In genomic region chr11:36367806-36368680, GRCh38 we compare ENCODE assay signal across 20 cellular contexts.
"Had no signal": no experiment of that assay in that cellular context is flagged by ENCODE, and none has a peak within 500 bp of the region (broad histone marks: within the 10 kb centered on the region; RNA-seq: fewer than 3 reads in every experiment).

No MANE protein-coding gene starts in this region.

- H3K9me3 ChIP-seq: heart left ventricle, mucosa of descending colon, suprapubic skin had no signal

- H3K27ac Mint-ChIP-seq: activated CD4-positive, alpha-beta T cell treated with anti-CD3 and anti-CD28 coated beads for 36 hours; activated CD8-positive, alpha-beta T cell treated with anti-CD3 and anti-CD28 coated beads for 36 hours; activated naive CD4-positive, alpha-beta T cell treated with anti-CD3 and anti-CD28 coated beads, Interleukin-2, amount 50 U/mL, for 24 hours; natural killer cell; stimulated activated naive CD8-positive, alpha-beta T cell treated with anti-CD3 and anti-CD28 coated beads, Interleukin-15, Interleukin-2, amounts not matched to agents 100 ng/mL and 50 ng/mL, for 24 hours; type B pancreatic cell had no signal

- H3K36me3 Mint-ChIP-seq: activated naive CD4-positive, alpha-beta T cell treated with anti-CD3 and anti-CD28 coated beads, Interleukin-2, amount 50 U/mL, for 24 hours; natural killer cell; type B pancreatic cell had no signal

- H3K4me1 ChIP-seq: suprapubic skin had no signal

- H3K27ac ChIP-seq: brain microvascular endothelial cell, epithelial cell of prostate, suprapubic skin had no signal

- H3K27me3 ChIP-seq: brain microvascular endothelial cell, suprapubic skin had no signal

- H3K4me3 ChIP-seq: heart left ventricle, lung, mucosa of descending colon, smooth muscle cell, suprapubic skin had no signal

- H3K36me3 ChIP-seq: brain microvascular endothelial cell, heart left ventricle, suprapubic skin had no signal

- H3K9me3 Mint-ChIP-seq: activated CD8-positive, alpha-beta T cell treated with anti-CD3 and anti-CD28 coated beads for 36 hours; activated naive CD4-positive, alpha-beta T cell treated with anti-CD3 and anti-CD28 coated beads, Interleukin-2, amount 50 U/mL, for 24 hours; immature natural killer cell; natural killer cell; stimulated activated naive CD8-positive, alpha-beta T cell treated with anti-CD3 and anti-CD28 coated beads, Interleukin-15, Interleukin-2, amounts not matched to agents 100 ng/mL and 50 ng/mL, for 24 hours; type B pancreatic cell had no signal

- H3K4me3 Mint-ChIP-seq: activated CD4-positive, alpha-beta T cell treated with anti-CD3 and anti-CD28 coated beads for 36 hours; activated CD8-positive, alpha-beta T cell treated with anti-CD3 and anti-CD28 coated beads for 36 hours; activated naive CD4-positive, alpha-beta T cell treated with anti-CD3 and anti-CD28 coated beads, Interleukin-2, amount 50 U/mL, for 24 hours; immature natural killer cell; natural killer cell; stimulated activated naive CD8-positive, alpha-beta T cell treated with anti-CD3 and anti-CD28 coated beads, Interleukin-15, Interleukin-2, amounts not matched to agents 100 ng/mL and 50 ng/mL, for 24 hours; type B pancreatic cell had no signal

- H3K4me1 Mint-ChIP-seq: activated naive CD4-positive, alpha-beta T cell treated with anti-CD3 and anti-CD28 coated beads, Interleukin-2, amount 50 U/mL, for 24 hours had no signal

- DNase-seq: activated CD4-positive, alpha-beta T cell treated with anti-CD3 and anti-CD28 coated beads for 36 hours; activated CD8-positive, alpha-beta T cell treated with anti-CD3 and anti-CD28 coated beads for 36 hours; activated effector memory CD4-positive, alpha-beta T cell treated with anti-CD3 and anti-CD28 coated beads, Interleukin-2, amount 50 U/mL, for 16 hours; activated T-cell treated with anti-CD3 and anti-CD28 coated beads, Interleukin-2, amount 50 U/mL, for 48 hours; amygdala; brain microvascular endothelial cell; dermis blood vessel endothelial cell; heart left ventricle; immature natural killer cell; mucosa of descending colon; natural killer cell; posterior cingulate gyrus; T-helper 1 cell had no signal
